10 cellular contexts compared by ENCODE assay signal in genomic region chr15:82122754-82123400, GRCh38.
DNase-seq lines count a peak whose midpoint lies in the region; TF ChIP-seq lines count a peak whose summit lies in the region.
"Had no signal": no experiment of that assay in that cellular context is flagged by ENCODE, and none has a peak within 500 bp of the region (broad histone marks: within the 10 kb centered on the region; RNA-seq: fewer than 3 reads in every experiment).

No MANE protein-coding gene starts in this region.

- H3K36me3 ChIP-seq in SK-N-SH (replicated peaks in 1 of 2; ENCODE audit: control insufficient read depth in 1 of 2, insufficient read depth in 2 of 2, low read length in 1 of 2): peaks cover 0 to 5% of the 10 kb centered on the region in 2 experiments
- peaks cover 7% of the 10 kb centered on the region for H3K36me3 ChIP-seq in skeletal muscle satellite cell (ENCODE audit: insufficient read depth, low read length)

- H3K9me3 ChIP-seq in SK-N-SH (no peaks in the 10 kb centered on the region), skeletal muscle satellite cell (replicated peaks; ENCODE audit: low read length) (no peaks in the 10 kb centered on the region)

- no peak overlapping the region for H2AFZ ChIP-seq in SK-N-SH (ENCODE audit: low read depth)

- no peak for TF ChIP-seq CTCF in SK-N-SH (IDR thresholded peaks at IDR 0.05)
- no peak for TF ChIP-seq CTCF in fibroblast of villous mesenchyme (IDR thresholded peaks at IDR 0.05; ENCODE audit: insufficient read depth, low read depth, low read length)

- H3K9me2 ChIP-seq in SK-N-SH: no peaks in the 10 kb centered on the region

- TF ChIP-seq EP300 in SK-N-SH (IDR thresholded peaks at IDR 0.05; ENCODE audit: borderline replicate concordance in 1 of 2, low read depth in 1 of 2, low read length in 1 of 2): peak in 1 of 2 experiments; percentile 76; a peak in 1 of 4 replicates

- CTCF ChIA-PET in SK-N-SH (lab: Yijun Ruan, JAX): interaction anchor here (0.6 to 1.4 kb wide), 3 partner anchors 12 to 343 kb away, joined by 3 to 4 read pairs (median 3); no protein-coding TSS in a partner anchor

- no peaks in the 10 kb centered on the region for H4K20me1 ChIP-seq in SK-N-SH (ENCODE audit: insufficient read depth)

- H3K4me3 ChIP-seq in SK-N-SH (ENCODE audit: low read depth in 2 of 2, low read length in 1 of 2): no peak overlapping the region
- H3K4me3 ChIP-seq in fibroblast of villous mesenchyme (ENCODE audit: low read depth, low read length): no peak overlapping the region
- H3K4me3 ChIP-seq in skeletal muscle satellite cell (ENCODE audit: low read length): no peak overlapping the region

- no peaks in the 10 kb centered on the region for H3K79me2 ChIP-seq in SK-N-SH (ENCODE audit: insufficient read depth)

- H3K27ac ChIP-seq in SK-N-SH (ENCODE audit: low read depth in 2 of 2, low read length in 1 of 2): peak overlapping the region in 1 of 2 experiments; percentile 96; a peak in 2 of 4 replicates

- no peak for TF ChIP-seq RAD21 in SK-N-SH (IDR thresholded peaks at IDR 0.05; ENCODE audit: low read length)

- 30% methylated on average over 4 of the region's 4 CpGs for WGBS in SK-N-SH (ENCODE audit: low lambda C conversion rate)

- H3K27me3 ChIP-seq in SK-N-SH (ENCODE audit: insufficient read depth) (no peaks in the 10 kb centered on the region), skeletal muscle satellite cell (ENCODE audit: control insufficient read depth, insufficient read depth, low read length) (no peaks in the 10 kb centered on the region)

- peak overlapping the region; percentile 31; the same call in 1 of the 2 replicates for H3K4me2 ChIP-seq in SK-N-SH
- H3K4me2 ChIP-seq in skeletal muscle satellite cell (ENCODE audit: low read length): peak overlapping the region; percentile 45

- H3K9ac ChIP-seq in SK-N-SH (peak overlapping the region; percentile 63; the same call in 1 of the 2 replicates), skeletal muscle satellite cell (ENCODE audit: low read depth, low read length) (peak overlapping the region; percentile 78)

- DNase-seq in GM04504 (ENCODE audit: low read depth) (peak; percentile 98), SK-N-SH (no peak), fibroblast of villous mesenchyme (ENCODE audit: low read depth) (peak; percentile 98), COLO668 (lab: John Stamatoyannopoulos, UW; ENCODE audit: unreplicated experiment) (no peak), anterior cingulate cortex (lab: John Stamatoyannopoulos, UW) (no peak), NCI-H146 treated with DMSO at 0.1 percent for 48 hours (lab: John Stamatoyannopoulos, UW; ENCODE audit: unreplicated experiment) (no peak)
- DNase-seq in activated T-cell treated with anti-CD3 and anti-CD28 coated beads, Interleukin-2, amount 50 U/mL, for 1 hour: no peak
- DNase-seq: activated CD4-positive, alpha-beta T cell treated with anti-CD3 and anti-CD28 coated beads for 48 hours; hypothalamus had no signal

- POLR2A ChIA-PET in SK-N-SH (lab: Yijun Ruan, JAX): interaction anchor here (0.8 kb wide), 1 partner anchor 48 kb away, joined by 3 read pairs; no protein-coding TSS in a partner anchor

- H3K4me1 ChIP-seq in SK-N-SH (ENCODE audit: control insufficient read depth in 1 of 2, insufficient read depth in 2 of 2, low read depth in 1 of 2, low read length in 1 of 2) (peaks cover 5 to 13% of the 10 kb centered on the region in 2 experiments), skeletal muscle satellite cell (ENCODE audit: control insufficient read depth, insufficient read depth, low read length) (peaks cover 26% of the 10 kb centered on the region)

- peaks cover 16% of the 10 kb centered on the region for H3F3A ChIP-seq in SK-N-SH (replicated peaks; ENCODE audit: insufficient read depth)

TF ChIP-seq in SK-N-SH, 30 proteins besides CTCF, POLR2A, EP300 and RAD21:
- TF ChIP-seq FOSL2 (IDR thresholded peaks at IDR 0.05; ENCODE audit: borderline replicate concordance, low read depth) (peak; percentile 93), JUND (IDR thresholded peaks at IDR 0.05) (peak; percentile 88), TEAD4 (IDR thresholded peaks at IDR 0.05; ENCODE audit: borderline replicate concordance, insufficient read depth) (peak; percentile 69; the same call in 1 of the 2 replicates), RFX5 (IDR thresholded peaks at IDR 0.05; ENCODE audit: low read length) (no peak), NFIC (IDR thresholded peaks at IDR 0.05; ENCODE audit: borderline replicate concordance) (peak; percentile 71), MAX (IDR thresholded peaks at IDR 0.05; ENCODE audit: low read depth) (peak; percentile 71), PBX3 (IDR thresholded peaks at IDR 0.05) (peak; percentile 82), POLR2AphosphoS5 (IDR thresholded peaks at IDR 0.05; ENCODE audit: low read depth, low read length) (peak; percentile 35; the same call in 1 of the 2 replicates), SIN3A (IDR thresholded peaks at IDR 0.05; ENCODE audit: borderline replicate concordance, low read depth, low read length) (0 out of 2 replicates have a peak, but pooled peaks have one; percentile 78), TCF12 (IDR thresholded peaks at IDR 0.05) (peak; percentile 91), CHD2 (IDR thresholded peaks at IDR 0.05; ENCODE audit: low read length, partially characterized antibody) (no peak), USF2 (IDR thresholded peaks at IDR 0.05; ENCODE audit: borderline replicate concordance, low read depth, low read length) (no peak), RXRA (IDR thresholded peaks at IDR 0.05; ENCODE audit: borderline replicate concordance, low read depth) (peak; percentile 64; the same call in 1 of the 2 replicates), MEF2A (IDR thresholded peaks at IDR 0.05; ENCODE audit: borderline replicate concordance, low read depth) (no peak)

Comparison
In these comparisons a context has a peak if more than half of its experiments do, and no peak if none do; other contexts are left out.
1. DNase-seq: peak in GM04504 (single experiment) and fibroblast of villous mesenchyme (single experiment); none in SK-N-SH (single experiment), COLO668 (single experiment), activated T-cell treated with anti-CD3 and anti-CD28 coated beads, Interleukin-2, amount 50 U/mL, for 1 hour (single experiment), anterior cingulate cortex (0 of 58) and NCI-H146 treated with DMSO at 0.1 percent for 48 hours (single experiment).